ENCODE assay signal across 9 cellular contexts in genomic region chr3:107064445-107065060, GRCh38.
DNase-seq lines count a peak whose midpoint lies in the region; ATAC-seq, FAIRE-seq and TF ChIP-seq lines count a peak whose summit lies in the region.
"Had no signal": no experiment of that assay in that cellular context is flagged by ENCODE, and none has a peak within 500 bp of the region (broad histone marks: within the 10 kb centered on the region; RNA-seq: fewer than 3 reads in every experiment).

No MANE protein-coding gene starts in this region.

- intact Hi-C loops in activated T-helper 2 cell treated with anti-CD3 and anti-CD28 coated beads, Interferon-gamma antibody, Interleukin-2, Interleukin-4, amounts not matched to agents 10 μg/mL and 5 μg/mL and 100 μg/mL, durations not matched to agents 14 hours and 24 hours and 36 hours (cut with micrococcal nuclease): loop anchor here (2.0 to 10.0 kb wide), 3 partner anchors 238 to 1697 kb away; partner anchors contain the start of gene ALCAM
- intact Hi-C loops in ovary (cut with DNase I) (loop anchor here in 1 of 4 donors (5.0 kb wide), 1 partner anchor 1377 kb away; no protein-coding TSS in a partner anchor), uterus (cut with DNase I; ENCODE audit: low total_unique reads) (no loop called here)

- H3K27me3 Mint-ChIP-seq in activated T-helper 2 cell treated with anti-CD3 and anti-CD28 coated beads, Interferon-gamma antibody, Interleukin-2, Interleukin-4, amounts not matched to agents 10 μg/mL and 5 μg/mL and 100 μg/mL, durations not matched to agents 14 hours and 24 hours and 36 hours (ENCODE audit: low read depth): peaks cover 8% of the 10 kb centered on the region

- TF ChIP-seq POLR2A in H54 (IDR thresholded peaks at IDR 0.05; ENCODE audit: low read depth, low read length) (no peak), gastroesophageal sphincter (IDR thresholded peaks at IDR 0.05) (no peak), ovary (IDR thresholded peaks at IDR 0.05) (no peak), uterus (IDR thresholded peaks at IDR 0.05) (no peak)

- H3K4me3 Mint-ChIP-seq in activated T-helper 2 cell treated with anti-CD3 and anti-CD28 coated beads, Interferon-gamma antibody, Interleukin-2, Interleukin-4, amounts not matched to agents 10 μg/mL and 5 μg/mL and 100 μg/mL, durations not matched to agents 14 hours and 24 hours and 36 hours (ENCODE audit: low read depth): no peak overlapping the region

- WGBS in gastroesophageal sphincter (ENCODE audit: low coverage in 1 of 2), 2 donors: 11 to 15% methylated on average over 8 of the region's 8 CpGs
- WGBS in ovary, 3 donors: 11 to 12% (median 12%) methylated on average over 8 of the region's 8 CpGs

- H3K27me3 ChIP-seq in gastroesophageal sphincter (no peaks in the 10 kb centered on the region), ovary (no peaks in the 10 kb centered on the region), uterus (no peaks in the 10 kb centered on the region)

- H3K4me3 ChIP-seq in gastroesophageal sphincter (no peak overlapping the region), ovary (no peak overlapping the region), uterus (no peak overlapping the region)

- no peak overlapping the region for H3K27ac Mint-ChIP-seq in activated T-helper 2 cell treated with anti-CD3 and anti-CD28 coated beads, Interferon-gamma antibody, Interleukin-2, Interleukin-4, amounts not matched to agents 10 μg/mL and 5 μg/mL and 100 μg/mL, durations not matched to agents 14 hours and 24 hours and 36 hours
- H3K27ac Mint-ChIP-seq: stimulated activated naive CD8-positive, alpha-beta T cell treated with anti-CD3 and anti-CD28 coated beads, Interleukin-15, Interleukin-2, amounts not matched to agents 100 ng/mL and 50 ng/mL, for 24 hours had no signal

- no peaks in the 10 kb centered on the region for H3K36me3 Mint-ChIP-seq in activated T-helper 2 cell treated with anti-CD3 and anti-CD28 coated beads, Interferon-gamma antibody, Interleukin-2, Interleukin-4, amounts not matched to agents 10 μg/mL and 5 μg/mL and 100 μg/mL, durations not matched to agents 14 hours and 24 hours and 36 hours (ENCODE audit: low read depth)

- peak; percentile 68 to 79 (median 72) for TF ChIP-seq CTCF in gastroesophageal sphincter (IDR thresholded peaks at IDR 0.05)
- TF ChIP-seq CTCF in ovary (IDR thresholded peaks at IDR 0.05): peak; percentile 68 to 72 (median 69)
- TF ChIP-seq CTCF in uterus (IDR thresholded peaks at IDR 0.05): peak; percentile 66 to 79 (median 71)

- peak; percentile 67 for ATAC-seq in gastroesophageal sphincter

- peaks cover 12% of the 10 kb centered on the region for H3K4me1 Mint-ChIP-seq in activated T-helper 2 cell treated with anti-CD3 and anti-CD28 coated beads, Interferon-gamma antibody, Interleukin-2, Interleukin-4, amounts not matched to agents 10 μg/mL and 5 μg/mL and 100 μg/mL, durations not matched to agents 14 hours and 24 hours and 36 hours (ENCODE audit: low read depth)

- H3K4me1 ChIP-seq in gastroesophageal sphincter: peaks cover 0 to 34% (median 7%) of the 10 kb centered on the region in 3 donors
- peaks cover 4% of the 10 kb centered on the region for H3K4me1 ChIP-seq in ovary (ENCODE audit: insufficient read depth)
- H3K4me1 ChIP-seq in uterus: peaks cover 0 to 9% of the 10 kb centered on the region in 2 donors

- H3K9me3 ChIP-seq in gastroesophageal sphincter: no peaks in the 10 kb centered on the region
- H3K9me3 ChIP-seq in ovary: no peaks in the 10 kb centered on the region
- no peaks in the 10 kb centered on the region for H3K9me3 ChIP-seq in uterus

- H3K9me3 Mint-ChIP-seq in activated T-helper 2 cell treated with anti-CD3 and anti-CD28 coated beads, Interferon-gamma antibody, Interleukin-2, Interleukin-4, amounts not matched to agents 10 μg/mL and 5 μg/mL and 100 μg/mL, durations not matched to agents 14 hours and 24 hours and 36 hours: peaks cover 3% of the 10 kb centered on the region
- H3K9me3 Mint-ChIP-seq: stimulated activated naive CD8-positive, alpha-beta T cell treated with anti-CD3 and anti-CD28 coated beads, Interleukin-15, Interleukin-2, amounts not matched to agents 100 ng/mL and 50 ng/mL, for 24 hours had no signal

- DNase-seq in GM04504 (ENCODE audit: low read depth) (peak; percentile 68), H54 (ENCODE audit: insufficient read length, low spot score) (peak; percentile 30), Kasumi-1 (lab: John Stamatoyannopoulos, UW) (peak; percentile 71 to 87), RCC 7860 (ENCODE audit: low spot score) (peak; percentile 63), ovary (peak; percentile 43 to 82 (median 71)), uterus (peak; percentile 55 to 71)
- DNase-seq in activated T-helper 2 cell treated with anti-CD3 and anti-CD28 coated beads, Interferon-gamma antibody, Interleukin-2, Interleukin-4, amounts not matched to agents 10 μg/mL and 5 μg/mL and 100 μg/mL, durations not matched to agents 14 hours and 24 hours and 36 hours (ENCODE audit: low spot score): peak; percentile 33

- H3K36me3 ChIP-seq in gastroesophageal sphincter (no peaks in the 10 kb centered on the region), ovary (no peaks in the 10 kb centered on the region), uterus (no peaks in the 10 kb centered on the region)

- TF ChIP-seq EP300 in gastroesophageal sphincter (IDR thresholded peaks at IDR 0.05) (no peak), ovary (IDR thresholded peaks at IDR 0.05) (no peak)

- H3K27ac ChIP-seq in gastroesophageal sphincter (peak overlapping the region in 1 of 4 donors; percentile 6), ovary (peak overlapping the region in 1 of 2 donors; percentile 68), uterus (peak overlapping the region; percentile 24 to 42)

- peak; percentile 93 for FAIRE-seq in H54 (lab: Jason Lieb, UNC)
- FAIRE-seq in RCC 7860 (lab: Jason Lieb, UNC): peak; percentile 86
